Comparison of ENCODE assay signal across 1 cellular context in genomic region chr6:139533573-139534471, GRCh38.
A peak's percentile ranks its signal among the peaks of the same experiment; 100 is the strongest.
TF ChIP-seq lines count a peak whose summit lies in the region.

No MANE protein-coding gene starts in this region.

TF ChIP-seq in K562, 482 proteins besides CTCF, POLR2A, EP300 and RAD21 (continued from another document and continues in another):
- TF ChIP-seq BCLAF1 (IDR thresholded peaks at IDR 0.05; ENCODE audit: borderline replicate concordance in 1 of 2, control insufficient read depth in 1 of 2, low read depth in 2 of 2, low read length in 1 of 2) (0 out of 4 replicates have a peak, but pooled peaks of 1 of the 2 experiments have one; percentile 36), SAP30 (IDR thresholded peaks at IDR 0.05; ENCODE audit: borderline replicate concordance, insufficient read depth, low read depth, low read length, poor library complexity, severe bottlenecking) (peak; percentile 40), PURB (CRISPR knock-in tag; IDR thresholded peaks at IDR 0.05; ENCODE audit: low read depth) (no peak), ZNF830 (CRISPR knock-in tag; IDR thresholded peaks at IDR 0.05) (no peak), ZEB2 (IDR thresholded peaks at IDR 0.05) (peak; percentile 79), RUNX1 (IDR thresholded peaks at IDR 0.05; ENCODE audit: low read depth) (no peak), FOXM1 (IDR thresholded peaks at IDR 0.05; ENCODE audit: low read depth) (peak; percentile 49), FOXM1 (CRISPR knock-in tag; IDR thresholded peaks at IDR 0.05; ENCODE audit: low read depth) (no peak), TFAP4 (CRISPR knock-in tag; IDR thresholded peaks at IDR 0.05; ENCODE audit: borderline replicate concordance) (peak; percentile 54; the same call in 1 of the 2 replicates), ASH1L (IDR thresholded peaks at IDR 0.05; ENCODE audit: borderline replicate concordance, low read depth, partially characterized antibody) (peak; percentile 22), TAF1 (IDR thresholded peaks at IDR 0.05; ENCODE audit: control insufficient read depth, extremely low read depth, insufficient read depth, low read length, severe bottlenecking) (peak; percentile 23), NCOA6 (IDR thresholded peaks at IDR 0.05) (no peak), NCOR1 (IDR thresholded peaks at IDR 0.05) (peak; percentile 77), ZNF780A (CRISPR knock-in tag; IDR thresholded peaks at IDR 0.05) (0 out of 2 replicates have a peak, but pooled peaks have one; percentile 38), XRCC5 (IDR thresholded peaks at IDR 0.05; ENCODE audit: low read depth, low read length) (0 out of 2 replicates have a peak, but pooled peaks have one; percentile 63), ZKSCAN1 (IDR thresholded peaks at IDR 0.05; ENCODE audit: low read depth, low read length) (peak; percentile 59; the same call in 1 of the 2 replicates), TRIM24 (IDR thresholded peaks at IDR 0.05) (peak; percentile 28 to 47; a peak in 1 of 4 replicates), ZNF24 (IDR thresholded peaks at IDR 0.05) (peak; percentile 26; the same call in 1 of the 2 replicates), TOE1 (IDR thresholded peaks at IDR 0.05; ENCODE audit: borderline replicate concordance) (peak; percentile 62; the same call in 1 of the 2 replicates), TOE1 (CRISPR knock-in tag; IDR thresholded peaks at IDR 0.05; ENCODE audit: borderline replicate concordance, low read depth) (no peak), TAF9B (IDR thresholded peaks at IDR 0.05; ENCODE audit: partially characterized antibody) (no peak), DDX20 (tag; IDR thresholded peaks at IDR 0.05; ENCODE audit: low read depth) (no peak), TRIM28 (IDR thresholded peaks at IDR 0.05) (0 out of 2 replicates have a peak, but pooled peaks have one; percentile 56), BHLHE40 (IDR thresholded peaks at IDR 0.05; ENCODE audit: low read length) (peak; percentile 77), ZNF263 (CRISPR knock-in tag; IDR thresholded peaks at IDR 0.05; ENCODE audit: borderline replicate concordance) (no peak), MECOM (CRISPR knock-in tag; IDR thresholded peaks at IDR 0.05) (no peak; the same call in none of the 2 replicates), MNT (conservative IDR thresholded peaks at IDR 0.05) (peak; percentile 48 to 68; a peak in 3 of 4 replicates), RBFOX2 (IDR thresholded peaks at IDR 0.05; ENCODE audit: low read depth, low read length) (peak; percentile 68), CBX3 (IDR thresholded peaks at IDR 0.05; ENCODE audit: borderline replicate concordance in 1 of 2, low read length in 2 of 2) (peak in 1 of 2 experiments; percentile 74; a peak in 1 of 3 replicates), ZNF384 (IDR thresholded peaks at IDR 0.05; ENCODE audit: low read depth, low read length) (peak; percentile 60; the same call in 1 of the 2 replicates), CBFA2T3 (IDR thresholded peaks at IDR 0.05) (peak; percentile 91), LEF1 (IDR thresholded peaks at IDR 0.05) (0 out of 2 replicates have a peak, but pooled peaks have one; percentile 10), WHSC1 (IDR thresholded peaks at IDR 0.05; ENCODE audit: low read length) (no peak), ZNF79 (CRISPR knock-in tag; IDR thresholded peaks at IDR 0.05; ENCODE audit: low read depth) (no peak), ATF7 (IDR thresholded peaks at IDR 0.05) (no peak)
- TF ChIP-seq, protein P1, sequence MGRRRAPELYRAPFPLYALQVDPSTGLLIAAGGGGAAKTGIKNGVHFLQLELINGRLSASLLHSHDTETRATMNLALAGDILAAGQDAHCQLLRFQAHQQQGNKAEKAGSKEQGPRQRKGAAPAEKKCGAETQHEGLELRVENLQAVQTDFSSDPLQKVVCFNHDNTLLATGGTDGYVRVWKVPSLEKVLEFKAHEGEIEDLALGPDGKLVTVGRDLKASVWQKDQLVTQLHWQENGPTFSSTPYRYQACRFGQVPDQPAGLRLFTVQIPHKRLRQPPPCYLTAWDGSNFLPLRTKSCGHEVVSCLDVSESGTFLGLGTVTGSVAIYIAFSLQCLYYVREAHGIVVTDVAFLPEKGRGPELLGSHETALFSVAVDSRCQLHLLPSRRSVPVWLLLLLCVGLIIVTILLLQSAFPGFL (CRISPR knock-in tag; IDR thresholded peaks at IDR 0.05), result 0 out of 2 replicates have a peak, but pooled peaks have one; percentile 62
- TF ChIP-seq, protein P2, sequence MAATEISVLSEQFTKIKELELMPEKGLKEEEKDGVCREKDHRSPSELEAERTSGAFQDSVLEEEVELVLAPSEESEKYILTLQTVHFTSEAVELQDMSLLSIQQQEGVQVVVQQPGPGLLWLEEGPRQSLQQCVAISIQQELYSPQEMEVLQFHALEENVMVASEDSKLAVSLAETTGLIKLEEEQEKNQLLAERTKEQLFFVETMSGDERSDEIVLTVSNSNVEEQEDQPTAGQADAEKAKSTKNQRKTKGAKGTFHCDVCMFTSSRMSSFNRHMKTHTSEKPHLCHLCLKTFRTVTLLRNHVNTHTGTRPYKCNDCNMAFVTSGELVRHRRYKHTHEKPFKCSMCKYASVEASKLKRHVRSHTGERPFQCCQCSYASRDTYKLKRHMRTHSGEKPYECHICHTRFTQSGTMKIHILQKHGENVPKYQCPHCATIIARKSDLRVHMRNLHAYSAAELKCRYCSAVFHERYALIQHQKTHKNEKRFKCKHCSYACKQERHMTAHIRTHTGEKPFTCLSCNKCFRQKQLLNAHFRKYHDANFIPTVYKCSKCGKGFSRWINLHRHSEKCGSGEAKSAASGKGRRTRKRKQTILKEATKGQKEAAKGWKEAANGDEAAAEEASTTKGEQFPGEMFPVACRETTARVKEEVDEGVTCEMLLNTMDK (IDR thresholded peaks at IDR 0.05; ENCODE audit: borderline replicate concordance, insufficient read depth, low read depth, low read length, poor library complexity, severe bottlenecking), result no peak
- TF ChIP-seq, protein P3, sequence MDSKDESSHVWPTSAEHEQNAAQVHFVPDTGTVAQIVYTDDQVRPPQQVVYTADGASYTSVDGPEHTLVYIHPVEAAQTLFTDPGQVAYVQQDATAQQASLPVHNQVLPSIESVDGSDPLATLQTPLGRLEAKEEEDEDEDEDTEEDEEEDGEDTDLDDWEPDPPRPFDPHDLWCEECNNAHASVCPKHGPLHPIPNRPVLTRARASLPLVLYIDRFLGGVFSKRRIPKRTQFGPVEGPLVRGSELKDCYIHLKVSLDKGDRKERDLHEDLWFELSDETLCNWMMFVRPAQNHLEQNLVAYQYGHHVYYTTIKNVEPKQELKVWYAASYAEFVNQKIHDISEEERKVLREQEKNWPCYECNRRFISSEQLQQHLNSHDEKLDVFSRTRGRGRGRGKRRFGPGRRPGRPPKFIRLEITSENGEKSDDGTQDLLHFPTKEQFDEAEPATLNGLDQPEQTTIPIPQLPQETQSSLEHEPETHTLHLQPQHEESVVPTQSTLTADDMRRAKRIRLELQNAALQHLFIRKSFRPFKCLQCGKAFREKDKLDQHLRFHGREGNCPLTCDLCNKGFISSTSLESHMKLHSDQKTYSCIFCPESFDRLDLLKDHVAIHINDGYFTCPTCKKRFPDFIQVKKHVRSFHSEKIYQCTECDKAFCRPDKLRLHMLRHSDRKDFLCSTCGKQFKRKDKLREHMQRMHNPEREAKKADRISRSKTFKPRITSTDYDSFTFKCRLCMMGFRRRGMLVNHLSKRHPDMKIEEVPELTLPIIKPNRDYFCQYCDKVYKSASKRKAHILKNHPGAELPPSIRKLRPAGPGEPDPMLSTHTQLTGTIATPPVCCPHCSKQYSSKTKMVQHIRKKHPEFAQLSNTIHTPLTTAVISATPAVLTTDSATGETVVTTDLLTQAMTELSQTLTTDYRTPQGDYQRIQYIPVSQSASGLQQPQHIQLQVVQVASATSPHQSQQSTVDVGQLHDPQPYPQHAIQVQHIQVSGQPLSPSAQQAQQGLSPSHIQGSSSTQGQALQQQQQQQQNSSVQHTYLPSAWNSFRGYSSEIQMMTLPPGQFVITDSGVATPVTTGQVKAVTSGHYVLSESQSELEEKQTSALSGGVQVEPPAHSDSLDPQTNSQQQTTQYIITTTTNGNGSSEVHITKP (IDR thresholded peaks at IDR 0.05; ENCODE audit: partially characterized antibody), result no peak
- TF ChIP-seq, protein P4, sequence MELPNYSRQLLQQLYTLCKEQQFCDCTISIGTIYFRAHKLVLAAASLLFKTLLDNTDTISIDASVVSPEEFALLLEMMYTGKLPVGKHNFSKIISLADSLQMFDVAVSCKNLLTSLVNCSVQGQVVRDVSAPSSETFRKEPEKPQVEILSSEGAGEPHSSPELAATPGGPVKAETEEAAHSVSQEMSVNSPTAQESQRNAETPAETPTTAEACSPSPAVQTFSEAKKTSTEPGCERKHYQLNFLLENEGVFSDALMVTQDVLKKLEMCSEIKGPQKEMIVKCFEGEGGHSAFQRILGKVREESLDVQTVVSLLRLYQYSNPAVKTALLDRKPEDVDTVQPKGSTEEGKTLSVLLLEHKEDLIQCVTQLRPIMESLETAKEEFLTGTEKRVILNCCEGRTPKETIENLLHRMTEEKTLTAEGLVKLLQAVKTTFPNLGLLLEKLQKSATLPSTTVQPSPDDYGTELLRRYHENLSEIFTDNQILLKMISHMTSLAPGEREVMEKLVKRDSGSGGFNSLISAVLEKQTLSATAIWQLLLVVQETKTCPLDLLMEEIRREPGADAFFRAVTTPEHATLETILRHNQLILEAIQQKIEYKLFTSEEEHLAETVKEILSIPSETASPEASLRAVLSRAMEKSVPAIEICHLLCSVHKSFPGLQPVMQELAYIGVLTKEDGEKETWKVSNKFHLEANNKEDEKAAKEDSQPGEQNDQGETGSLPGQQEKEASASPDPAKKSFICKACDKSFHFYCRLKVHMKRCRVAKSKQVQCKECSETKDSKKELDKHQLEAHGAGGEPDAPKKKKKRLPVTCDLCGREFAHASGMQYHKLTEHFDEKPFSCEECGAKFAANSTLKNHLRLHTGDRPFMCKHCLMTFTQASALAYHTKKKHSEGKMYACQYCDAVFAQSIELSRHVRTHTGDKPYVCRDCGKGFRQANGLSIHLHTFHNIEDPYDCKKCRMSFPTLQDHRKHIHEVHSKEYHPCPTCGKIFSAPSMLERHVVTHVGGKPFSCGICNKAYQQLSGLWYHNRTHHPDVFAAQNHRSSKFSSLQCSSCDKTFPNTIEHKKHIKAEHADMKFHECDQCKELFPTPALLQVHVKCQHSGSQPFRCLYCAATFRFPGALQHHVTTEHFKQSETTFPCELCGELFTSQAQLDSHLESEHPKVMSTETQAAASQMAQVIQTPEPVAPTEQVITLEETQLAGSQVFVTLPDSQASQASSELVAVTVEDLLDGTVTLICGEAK (IDR thresholded peaks at IDR 0.05), result peak; percentile 41; the same call in 1 of the 2 replicates
- TF ChIP-seq, protein P4 (CRISPR knock-in tag; IDR thresholded peaks at IDR 0.05), result no peak
